Comparison of ENCODE assay signal across 14 cellular contexts in genomic region chr18:31513189-31513907, GRCh38. TPM values are rescaled to one million over a fixed set of nuclear protein-coding genes. Genes with fewer than 3 reads are reported as not detected.
DNase-seq lines count a peak whose midpoint lies in the region; ATAC-seq, FAIRE-seq and TF ChIP-seq lines count a peak whose summit lies in the region.
"Had no signal": no experiment of that assay in that cellular context is flagged by ENCODE, and none has a peak within 500 bp of the region (broad histone marks: within the 10 kb centered on the region; RNA-seq: fewer than 3 reads in every experiment).

No MANE protein-coding gene starts in this region.

- H3K27ac ChIP-seq in left ventricle myocardium inferior (replicated peaks) (no peak overlapping the region), caudate nucleus (ENCODE audit: low read depth, low read length) (no peak overlapping the region)

- H3K9me3 ChIP-seq in left ventricle myocardium inferior (replicated peaks): no peaks in the 10 kb centered on the region

- intact Hi-C loops in Right ventricle myocardium inferior (cut with DNase I): no loop called here
- intact Hi-C loops in left ventricle myocardium inferior (cut with micrococcal nuclease): no loop called here
- intact Hi-C loops in MCF 10A (cut with micrococcal nuclease): loop anchor here (10.0 kb wide), 1 partner anchor 539 kb away; no protein-coding TSS in a partner anchor

- in situ Hi-C loops in GM13976 (cut with MboI; ENCODE audit: low sequenced_read_pairs, unreplicated experiment): no loop called here

- H3K4me3 ChIP-seq in left ventricle myocardium inferior: no peak overlapping the region

- peaks cover 10% of the 10 kb centered on the region for H3K4me1 ChIP-seq in left ventricle myocardium inferior

- peak; percentile 34 for ATAC-seq in Right ventricle myocardium inferior
- no peak for ATAC-seq in naive thymus-derived CD8-positive, alpha-beta T cell

- no peak for DNase-seq in Right ventricle myocardium inferior (ENCODE audit: missing footprints)
- no peak for DNase-seq in left ventricle myocardium inferior
- DNase-seq in MCF 10A (ENCODE audit: unreplicated experiment): peak; percentile 79
- DNase-seq in kidney glomerular epithelial cell (lab: John Stamatoyannopoulos, UW): peak; percentile 86
- no peak for DNase-seq in GM13976 (ENCODE audit: low spot score)
- no peak for DNase-seq in caudate nucleus (lab: John Stamatoyannopoulos, UW)
- no peak for DNase-seq in naive thymus-derived CD8-positive, alpha-beta T cell
- no peak for DNase-seq in GM19239 (ENCODE audit: insufficient read length, low spot score)
- DNase-seq: activated CD4-positive, CD25-positive, alpha-beta regulatory T cell treated with anti-CD3 and anti-CD28 coated beads, Interleukin-2, amount 50 U/mL, for 72 hours; DND-41; SHP77 treated with DMSO at 0.1 percent for 48 hours had no signal

- BruUV-seq in MCF 10A (replicated peaks; lab: Mats Ljungman, UMichigan): TSS peak; percentile 56

- H3K36me3 ChIP-seq in left ventricle myocardium inferior: no peaks in the 10 kb centered on the region

- POLR2A ChIA-PET in MCF 10A (lab: Yijun Ruan, JAX): interaction anchor here (0.6 to 8.9 kb wide), 30 partner anchors 9 to 546 kb away, joined by 3 to 189 read pairs (median 6); partner anchors contain the start of genes B4GALT6, DSC3, DSG2 and DSG3
- POLR2A ChIA-PET in naive thymus-derived CD8-positive, alpha-beta T cell (lab: Charles Lee): no interaction called here

- peaks cover 9% of the 10 kb centered on the region for H3K36me3 Mint-ChIP-seq in MCF 10A (ENCODE audit: insufficient read depth, unreplicated experiment)
- no peaks in the 10 kb centered on the region for H3K36me3 Mint-ChIP-seq in naive thymus-derived CD8-positive, alpha-beta T cell

- H3K9me3 Mint-ChIP-seq in MCF 10A (ENCODE audit: unreplicated experiment): no peaks in the 10 kb centered on the region
- H3K9me3 Mint-ChIP-seq in naive thymus-derived CD8-positive, alpha-beta T cell: peaks cover 0 to 3% (median 0%) of the 10 kb centered on the region in 9 donors
- H3K9me3 Mint-ChIP-seq: activated T-helper 2 cell treated with anti-CD3 and anti-CD28 coated beads, Interferon-gamma antibody, Interleukin-2, Interleukin-4, amounts not matched to agents 10 μg/mL and 5 μg/mL and 100 μg/mL, durations not matched to agents 14 hours and 24 hours and 36 hours had no signal

- no peak for FAIRE-seq in GM19239 (lab: Jason Lieb, UNC)
- FAIRE-seq: A204.1, colon had no signal

- TF ChIP-seq CTCF in left ventricle myocardium inferior (IDR thresholded peaks at IDR 0.05; ENCODE audit: borderline replicate concordance): no peak
- TF ChIP-seq CTCF in MCF 10A (IDR thresholded peaks at IDR 0.05; ENCODE audit: unreplicated experiment): no peak
- TF ChIP-seq CTCF in GM13976 (IDR thresholded peaks at IDR 0.05; ENCODE audit: borderline replicate concordance, control extremely low read depth, extremely low read depth, insufficient read depth, missing control alignments): no peak

- H3K27me3 Mint-ChIP-seq in MCF 10A (ENCODE audit: insufficient read depth, unreplicated experiment): no peaks in the 10 kb centered on the region
- peaks cover 0 to 12% (median 3%) of the 10 kb centered on the region in 5 donors for H3K27me3 Mint-ChIP-seq in naive thymus-derived CD8-positive, alpha-beta T cell

- H3K4me3 Mint-ChIP-seq in MCF 10A (ENCODE audit: unreplicated experiment): peak overlapping the region; percentile 0
- no peak overlapping the region for H3K4me3 Mint-ChIP-seq in naive thymus-derived CD8-positive, alpha-beta T cell

- H3K4me1 Mint-ChIP-seq in MCF 10A (ENCODE audit: insufficient read depth, unreplicated experiment): peaks cover 51% of the 10 kb centered on the region
- H3K4me1 Mint-ChIP-seq in naive thymus-derived CD8-positive, alpha-beta T cell: no peaks in the 10 kb centered on the region

- no peaks in the 10 kb centered on the region for H3K27me3 ChIP-seq in left ventricle myocardium inferior (ENCODE audit: low read depth)

- H3K27ac Mint-ChIP-seq in MCF 10A (ENCODE audit: low read depth, unreplicated experiment): peak overlapping the region; percentile 95
- no peak overlapping the region for H3K27ac Mint-ChIP-seq in naive thymus-derived CD8-positive, alpha-beta T cell
- H3K27ac Mint-ChIP-seq: activated T-helper 2 cell treated with anti-CD3 and anti-CD28 coated beads, Interferon-gamma antibody, Interleukin-2, Interleukin-4, amounts not matched to agents 10 μg/mL and 5 μg/mL and 100 μg/mL, durations not matched to agents 14 hours and 24 hours and 36 hours had no signal

- CTCF ChIA-PET in MCF 10A (lab: Yijun Ruan, JAX): interaction anchor here (0.6 to 2.1 kb wide), 9 partner anchors 13 to 641 kb away, joined by 3 to 18 read pairs (median 3); partner anchors contain the start of gene B4GALT6

RNA-seq across cellular contexts. Expression of gene DSG2, which starts 15.4 kb away (rescaled TPM):
- total RNA-seq in Right ventricle myocardium inferior (35.7 TPM), left ventricle myocardium inferior (42.6 TPM), MCF 10A (2022) (106 and 134 TPM in 2 replicates)
- total RNA-seq in naive thymus-derived CD8-positive, alpha-beta T cell: under 1 TPM; 0.16 to 0.30 TPM
- polyA plus RNA-seq in naive thymus-derived CD8-positive, alpha-beta T cell: under 1 TPM in 2 of 3 donors, not detected in 1; 0.08 to 0.11 TPM

Comparison
In these comparisons a context has a peak if more than half of its experiments do, and no peak if none do; other contexts are left out.
1. DNase-seq: peak in MCF 10A (single experiment) and kidney glomerular epithelial cell (single experiment); none in Right ventricle myocardium inferior (single experiment), left ventricle myocardium inferior (single experiment), GM13976 (single experiment), caudate nucleus (0 of 61), naive thymus-derived CD8-positive, alpha-beta T cell (0 of 10) and GM19239 (single experiment).
2. RNA of gene DSG2, which starts 15.4 kb away (total RNA-seq): 106 to 134 TPM in MCF 10A, 42.6 TPM in left ventricle myocardium inferior (single experiment) and 35.7 TPM in Right ventricle myocardium inferior (single experiment); 0.16 to 0.30 TPM in naive thymus-derived CD8-positive, alpha-beta T cell; every median in the first group is over 10 times any median in the second.